ENCODE assay signal across 8 cellular contexts in genomic region chr6:53064726-53065265, GRCh38. TPM values are rescaled to one million over a fixed set of nuclear protein-coding genes. Genes with fewer than 3 reads are reported as not detected.
DNase-seq lines count a peak whose midpoint lies in the region; ATAC-seq and TF ChIP-seq lines count a peak whose summit lies in the region.

No MANE protein-coding gene starts in this region.

- no peak for TF ChIP-seq CTCF in CD8-positive, alpha-beta T cell (IDR thresholded peaks at IDR 0.05)
- TF ChIP-seq CTCF in lower lobe of right lung (IDR thresholded peaks at IDR 0.05), result peak; percentile 8

- POLR2A ChIA-PET in CD8-positive, alpha-beta T cell (lab: Charles Lee), result no interaction called here

- H3K27me3 Mint-ChIP-seq in CD8-positive, alpha-beta T cell (ENCODE audit: low read depth), result no peaks in the 10 kb centered on the region

- CTCF ChIA-PET in CD8-positive, alpha-beta T cell (lab: Charles Lee), result no interaction called here

- peak; percentile 90 to 98 (median 93) for DNase-seq in CD8-positive, alpha-beta T cell
- DNase-seq in HT-29 (ENCODE audit: low spot score) (peak; percentile 98), NK-92 (lab: John Stamatoyannopoulos, UW; ENCODE audit: unreplicated experiment) (peak; percentile 65), lower lobe of right lung (peak; percentile 98)
- peak; percentile 87 to 89 for DNase-seq in activated CD8-positive, alpha-beta memory T cell treated with anti-CD3 and anti-CD28 coated beads for 1 hour (ENCODE audit: extremely low read depth in 1 of 2, low read depth in 1 of 2)
- DNase-seq in effector CD8-positive, alpha-beta T cell (lab: John Stamatoyannopoulos, UW), result peak; percentile 90
- peak; percentile 88 to 92 for DNase-seq in stimulated activated CD4-positive, alpha-beta T cell treated with anti-CD3 and anti-CD28 coated beads, Interleukin-4, amount 100 ng/mL, for 48 hours (ENCODE audit: low read depth in 2 of 2)

- H3K4me3 Mint-ChIP-seq in CD8-positive, alpha-beta T cell, result peak overlapping the region; percentile 100

- no peaks in the 10 kb centered on the region for H3K36me3 ChIP-seq in CD8-positive, alpha-beta T cell (ENCODE audit: insufficient read depth, low read length)
- H3K36me3 ChIP-seq in lower lobe of right lung, result no peaks in the 10 kb centered on the region

- no peaks in the 10 kb centered on the region for H3K9me3 ChIP-seq in CD8-positive, alpha-beta T cell (ENCODE audit: low read length)
- no peaks in the 10 kb centered on the region for H3K9me3 ChIP-seq in lower lobe of right lung

- H3K9me3 Mint-ChIP-seq in CD8-positive, alpha-beta T cell, result no peaks in the 10 kb centered on the region

- H3K27me3 ChIP-seq in CD8-positive, alpha-beta T cell (ENCODE audit: insufficient read depth, low read length), result no peaks in the 10 kb centered on the region
- H3K27me3 ChIP-seq in lower lobe of right lung (ENCODE audit: low read depth), result no peaks in the 10 kb centered on the region

- peaks cover 17% of the 10 kb centered on the region for H3K36me3 Mint-ChIP-seq in CD8-positive, alpha-beta T cell

- peak overlapping the region; percentile 79 for H3K4me3 ChIP-seq in CD8-positive, alpha-beta T cell (ENCODE audit: low read depth, low read length)
- H3K4me3 ChIP-seq in lower lobe of right lung, result peak overlapping the region; percentile 83

- peaks cover 38% of the 10 kb centered on the region for H3K4me1 ChIP-seq in CD8-positive, alpha-beta T cell (ENCODE audit: insufficient read depth, low read length)
- peaks cover 49% of the 10 kb centered on the region for H3K4me1 ChIP-seq in lower lobe of right lung

- peak; percentile 83 for ATAC-seq in CD8-positive, alpha-beta T cell
- ATAC-seq in GM21360 (IDR thresholded peaks at IDR 0.05; ENCODE audit: unreplicated experiment), result peak; percentile 69
- peak; percentile 92 for ATAC-seq in lower lobe of right lung

- H3K27ac Mint-ChIP-seq in CD8-positive, alpha-beta T cell, result peak overlapping the region; percentile 98

- peak overlapping the region; percentile 55 for H3K27ac ChIP-seq in CD8-positive, alpha-beta T cell (ENCODE audit: low read depth, low read length)
- H3K27ac ChIP-seq in lower lobe of right lung, result peak overlapping the region; percentile 90

- peaks cover 60% of the 10 kb centered on the region for H3K4me1 Mint-ChIP-seq in CD8-positive, alpha-beta T cell (ENCODE audit: low read depth)

- intact Hi-C loops in CD8-positive, alpha-beta T cell (cut with DNase I, micrococcal nuclease), result loop anchor here (1.0 to 5.0 kb wide), 12 partner anchors 273 to 782 kb away; partner anchors contain the start of genes EFHC1 (in 2 of the 2), GCLC (in 2 of the 2), TMEM14A (in 2 of the 2) and TRAM2 (in 2 of the 2)
- intact Hi-C loops in lower lobe of right lung (cut with DNase I), result no loop called here

RNA-seq across cellular contexts. Expression of gene FBXO9, which starts 0.4 kb away (rescaled TPM):
- total RNA-seq in CD8-positive, alpha-beta T cell, result 10 to 100 TPM; 63.7 to 67.8 TPM
- 42.7 and 42.8 TPM in 2 replicates for total RNA-seq in HT-29 (2014; rRNA removed; shearing (Covaris generic))
- total RNA-seq in lower lobe of right lung, result 112 TPM

RNA-seq across cellular contexts. Expression of gene CILK1, which starts 3.2 kb away (rescaled TPM):
- total RNA-seq in CD8-positive, alpha-beta T cell, result 1 to 10 TPM; 2.7 TPM
- 3.8 and 4.4 TPM in 2 replicates for total RNA-seq in HT-29 (2014; rRNA removed; shearing (Covaris generic))
- 16.0 TPM for total RNA-seq in lower lobe of right lung

Comparison
In these comparisons a context has a peak if more than half of its experiments do, and no peak if none do; other contexts are left out.
1. Peak in every context shown above with its lines: DNase-seq, ATAC-seq, H3K4me3 ChIP-seq and H3K27ac ChIP-seq.